In the genomic region with DNA sequence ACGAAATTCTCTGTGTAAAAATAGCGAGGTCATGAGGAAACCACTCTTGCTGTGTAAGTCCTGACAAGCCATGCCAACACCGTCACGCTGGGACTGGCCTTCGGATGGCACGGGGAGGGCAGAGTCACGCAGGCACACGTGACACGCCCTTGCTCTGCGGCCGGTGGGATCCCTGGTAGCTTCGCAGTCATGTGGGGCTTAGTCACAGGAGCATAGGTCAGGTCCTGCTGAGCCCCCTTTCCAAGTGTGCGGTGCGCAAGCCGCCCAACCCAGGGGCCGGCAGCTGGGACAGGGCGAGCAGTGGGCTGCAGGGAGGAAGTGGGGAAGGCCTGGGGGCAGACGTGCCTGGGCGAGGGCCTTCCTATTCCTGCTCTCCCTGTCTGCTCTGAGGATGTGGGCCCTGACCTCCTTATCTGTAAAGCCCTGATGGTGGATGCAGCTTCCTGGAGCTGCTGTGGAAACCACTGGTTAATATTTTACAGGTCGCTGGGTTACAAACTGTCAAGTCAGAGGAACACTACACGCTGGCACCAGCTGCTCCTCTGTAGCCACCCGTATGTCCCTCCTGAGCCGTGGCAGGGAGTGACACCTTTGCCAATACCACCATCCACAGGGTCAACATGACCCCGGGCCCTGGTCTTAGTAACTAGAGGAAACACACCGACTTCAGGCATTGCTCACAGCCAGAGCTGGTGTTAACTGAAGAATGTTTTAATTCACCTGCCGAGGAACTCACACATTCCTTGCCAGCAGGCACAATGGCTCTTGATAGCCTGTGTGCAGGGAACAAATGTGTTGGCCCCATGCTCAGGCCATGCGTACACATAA, we compare ENCODE assay signal across 8 cellular contexts.
DNase-seq lines count a peak whose midpoint lies in the region; ATAC-seq and TF ChIP-seq lines count a peak whose summit lies in the region.

No MANE protein-coding gene starts in this region.

- H3K4me3 ChIP-seq in GM08714 (ENCODE audit: low read length) (peak overlapping the region; percentile 18; the same call in 1 of the 2 replicates), brain microvascular endothelial cell (ENCODE audit: low read depth, low read length) (no peak overlapping the region)

- in situ Hi-C loops in brain microvascular endothelial cell (cut with HindIII; ENCODE audit: low pct_ligation_motif_present, low sequenced_read_pairs), result no loop called here

- DNase-seq in NCI-H526 treated with DMSO at 0.1 percent for 48 hours (lab: John Stamatoyannopoulos, UW), result peak; percentile 32
- peak; percentile 89 for DNase-seq in brain microvascular endothelial cell
- peak; percentile 68 for DNase-seq in left kidney (ENCODE audit: low read depth, low spot score)
- peak in 29 of 49 donors; percentile 22 to 71 (median 45) for DNase-seq in substantia nigra (lab: John Stamatoyannopoulos, UW)
- DNase-seq in DMS 273 treated with DMSO at 0.1 percent for 48 hours (lab: John Stamatoyannopoulos, UW), result no peak
- DNase-seq in NCI-H2107 treated with DMSO at 0.1 percent for 48 hours (lab: John Stamatoyannopoulos, UW; ENCODE audit: unreplicated experiment), result no peak

- no peaks in the 10 kb centered on the region for H3K27me3 ChIP-seq in brain microvascular endothelial cell (replicated peaks)

- H3K27ac ChIP-seq in brain microvascular endothelial cell (peak overlapping the region; percentile 97), substantia nigra (ENCODE audit: low read depth, low read length, poor library complexity, severe bottlenecking) (peak overlapping the region; percentile 43)

- ATAC-seq in HG02623 (IDR thresholded peaks at IDR 0.05; ENCODE audit: unreplicated experiment), result peak; percentile 86

- peaks cover 18% of the 10 kb centered on the region for H3K36me3 ChIP-seq in brain microvascular endothelial cell (replicated peaks)

- TF ChIP-seq CTCF in brain microvascular endothelial cell (IDR thresholded peaks at IDR 0.05; ENCODE audit: low read depth, low read length, missing control alignments), result no peak

Comparison
In these comparisons a context has a peak if more than half of its experiments do, and no peak if none do; other contexts are left out.
1. DNase-seq: peak in NCI-H526 treated with DMSO at 0.1 percent for 48 hours (single experiment), brain microvascular endothelial cell (single experiment), left kidney (single experiment) and substantia nigra (29 of 49); none in DMS 273 treated with DMSO at 0.1 percent for 48 hours (single experiment) and NCI-H2107 treated with DMSO at 0.1 percent for 48 hours (single experiment).